In genomic region chr9:126956929-126957686, GRCh38 we compare ENCODE assay signal across 10 cellular contexts. TPM values are rescaled to one million over a fixed set of nuclear protein-coding genes. Genes with fewer than 3 reads are reported as not detected.
DNase-seq lines count a peak whose midpoint lies in the region; ATAC-seq and TF ChIP-seq lines count a peak whose summit lies in the region.
"Had no signal": no experiment of that assay in that cellular context is flagged by ENCODE, and none has a peak within 500 bp of the region (broad histone marks: within the 10 kb centered on the region; RNA-seq: fewer than 3 reads in every experiment).

No MANE protein-coding gene starts in this region.

- no peak overlapping the region for H3K9ac ChIP-seq in smooth muscle cell (ENCODE audit: low read depth)

- DNase-seq in HFF-Myc (ENCODE audit: extremely low read depth, low read depth) (peak; percentile 43), SW480 (ENCODE audit: low spot score) (peak; percentile 32), Right ventricle myocardium superior (no peak), smooth muscle cell (lab: John Stamatoyannopoulos, UW; ENCODE audit: unreplicated experiment) (no peak), foreskin melanocyte (no peak)
- DNase-seq in T-helper 2 cell treated with Interferon-gamma antibody and Interleukin-4, amounts not matched to agents 5 μg/mL and 100 μg/mL, for 36 hours (ENCODE audit: low spot score), result no peak
- no peak for DNase-seq in activated naive CD8-positive, alpha-beta T cell treated with anti-CD3 and anti-CD28 coated beads, Interleukin-2, amount 50 U/mL, for 24 hours

- H3K4me1 Mint-ChIP-seq in T-helper 2 cell treated with Interferon-gamma antibody and Interleukin-4, amounts not matched to agents 5 μg/mL and 100 μg/mL, for 36 hours (ENCODE audit: low read depth), result no peaks in the 10 kb centered on the region
- no peaks in the 10 kb centered on the region for H3K4me1 Mint-ChIP-seq in activated naive CD8-positive, alpha-beta T cell treated with anti-CD3 and anti-CD28 coated beads, Interleukin-2, amount 50 U/mL, for 24 hours

- no peaks in the 10 kb centered on the region for H3F3A ChIP-seq in smooth muscle cell (ENCODE audit: low read depth)

- H3K27ac Mint-ChIP-seq in T-helper 2 cell treated with Interferon-gamma antibody and Interleukin-4, amounts not matched to agents 5 μg/mL and 100 μg/mL, for 36 hours, result no peak overlapping the region
- no peak overlapping the region for H3K27ac Mint-ChIP-seq in activated naive CD8-positive, alpha-beta T cell treated with anti-CD3 and anti-CD28 coated beads, Interleukin-2, amount 50 U/mL, for 24 hours

- no peaks in the 10 kb centered on the region for H3K79me2 ChIP-seq in smooth muscle cell (ENCODE audit: low read depth)

- H3K4me3 Mint-ChIP-seq in T-helper 2 cell treated with Interferon-gamma antibody and Interleukin-4, amounts not matched to agents 5 μg/mL and 100 μg/mL, for 36 hours, result no peak overlapping the region
- H3K4me3 Mint-ChIP-seq in activated naive CD8-positive, alpha-beta T cell treated with anti-CD3 and anti-CD28 coated beads, Interleukin-2, amount 50 U/mL, for 24 hours, result no peak overlapping the region

- no peaks in the 10 kb centered on the region for H4K20me1 ChIP-seq in smooth muscle cell (ENCODE audit: low read depth)

- no peaks in the 10 kb centered on the region for H3K9me3 Mint-ChIP-seq in T-helper 2 cell treated with Interferon-gamma antibody and Interleukin-4, amounts not matched to agents 5 μg/mL and 100 μg/mL, for 36 hours
- H3K9me3 Mint-ChIP-seq in activated naive CD8-positive, alpha-beta T cell treated with anti-CD3 and anti-CD28 coated beads, Interleukin-2, amount 50 U/mL, for 24 hours, result no peaks in the 10 kb centered on the region

- ATAC-seq in Right ventricle myocardium superior (ENCODE audit: poor library complexity) (peak; percentile 55), GM18505 (IDR thresholded peaks at IDR 0.05; ENCODE audit: unreplicated experiment) (no peak)
- no peak for ATAC-seq in activated naive CD8-positive, alpha-beta T cell treated with anti-CD3 and anti-CD28 coated beads, Interleukin-2, amount 50 U/mL, for 24 hours
- ATAC-seq: GM12878 had no signal

- WGBS in smooth muscle cell (ENCODE audit: low lambda C conversion rate), result 93% methylated on average over 7 of the region's 7 CpGs

- H2AFZ ChIP-seq in smooth muscle cell (ENCODE audit: low read depth), result no peak overlapping the region

- peak overlapping the region; percentile 52 for H3K27ac ChIP-seq in smooth muscle cell (ENCODE audit: low read depth)
- H3K27ac ChIP-seq: VCaP had no signal

- H3K9me3 ChIP-seq in smooth muscle cell (replicated peaks; ENCODE audit: low read depth), result no peaks in the 10 kb centered on the region

- intact Hi-C loops in Right ventricle myocardium superior (cut with DNase I), result no loop called here

- H3K4me3 ChIP-seq in HFF-Myc (replicated peaks; ENCODE audit: low read depth, low read length), result no peak overlapping the region
- no peak overlapping the region for H3K4me3 ChIP-seq in smooth muscle cell
- H3K4me3 ChIP-seq: GM12878 had no signal

- H3K36me3 ChIP-seq in smooth muscle cell (ENCODE audit: low read depth), result no peaks in the 10 kb centered on the region

- TF ChIP-seq POLR2A in GM18505 (IDR thresholded peaks at IDR 0.05; ENCODE audit: borderline replicate concordance, extremely low read depth, insufficient read depth, insufficient read length), result no peak

- peaks cover 50% of the 10 kb centered on the region for H3K27me3 Mint-ChIP-seq in T-helper 2 cell treated with Interferon-gamma antibody and Interleukin-4, amounts not matched to agents 5 μg/mL and 100 μg/mL, for 36 hours (ENCODE audit: low read depth)
- H3K27me3 Mint-ChIP-seq in activated naive CD8-positive, alpha-beta T cell treated with anti-CD3 and anti-CD28 coated beads, Interleukin-2, amount 50 U/mL, for 24 hours, result peaks cover 5% of the 10 kb centered on the region

- H3K4me1 ChIP-seq in smooth muscle cell (ENCODE audit: low read depth), result peaks cover 7% of the 10 kb centered on the region

- H3K27me3 ChIP-seq in smooth muscle cell (ENCODE audit: low read depth), result no peaks in the 10 kb centered on the region

- TF ChIP-seq CTCF in HFF-Myc (IDR thresholded peaks at IDR 0.05; ENCODE audit: low read depth, low read length, missing control alignments), result no peak
- no peak for TF ChIP-seq CTCF in smooth muscle cell (IDR thresholded peaks at IDR 0.05; ENCODE audit: borderline replicate concordance, insufficient read depth, poor library complexity, severe bottlenecking)

- H3K36me3 Mint-ChIP-seq in T-helper 2 cell treated with Interferon-gamma antibody and Interleukin-4, amounts not matched to agents 5 μg/mL and 100 μg/mL, for 36 hours (ENCODE audit: low read depth), result no peaks in the 10 kb centered on the region
- H3K36me3 Mint-ChIP-seq in activated naive CD8-positive, alpha-beta T cell treated with anti-CD3 and anti-CD28 coated beads, Interleukin-2, amount 50 U/mL, for 24 hours (ENCODE audit: low read depth), result no peaks in the 10 kb centered on the region

- H3K4me2 ChIP-seq in smooth muscle cell, result peak overlapping the region; percentile 49

RNA-seq across cellular contexts. Expression of gene RALGPS1, which starts 42.5 kb away (rescaled TPM):
- total RNA-seq in Right ventricle myocardium superior (17.7 TPM), smooth muscle cell (4.0 and 4.4 TPM in 2 replicates)
- polyA plus RNA-seq in smooth muscle cell, result 2.1 and 2.3 TPM in 2 replicates

Comparison
In these comparisons a context has a peak if more than half of its experiments do, and no peak if none do; other contexts are left out.
1. DNase-seq: peak in HFF-Myc (single experiment) and SW480 (single experiment); none in Right ventricle myocardium superior (single experiment), smooth muscle cell (single experiment), T-helper 2 cell treated with Interferon-gamma antibody and Interleukin-4, amounts not matched to agents 5 μg/mL and 100 μg/mL, for 36 hours (single experiment), activated naive CD8-positive, alpha-beta T cell treated with anti-CD3 and anti-CD28 coated beads, Interleukin-2, amount 50 U/mL, for 24 hours (single experiment) and foreskin melanocyte (single experiment).